Comparison of ENCODE assay signal across 1 cellular context in the genomic region with DNA sequence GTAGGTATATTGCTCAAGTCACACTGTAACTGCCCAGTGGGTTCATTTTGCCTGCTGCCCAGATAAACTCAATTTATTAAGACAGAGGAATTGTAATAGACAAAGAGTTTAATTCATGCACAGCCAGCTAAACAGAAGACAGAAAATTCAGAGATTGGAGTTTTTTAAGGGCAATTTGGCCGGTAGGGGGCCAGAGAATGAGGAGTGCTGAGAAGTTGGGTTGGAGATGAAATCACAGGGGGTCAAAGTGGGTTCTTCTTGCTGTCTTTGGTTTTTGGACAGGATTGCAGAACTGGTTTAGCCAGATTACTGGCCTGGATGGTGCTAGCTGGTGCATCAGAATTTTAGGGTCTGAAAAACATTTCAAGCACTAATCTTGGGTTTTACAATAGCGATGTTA.
TF ChIP-seq lines count a peak whose summit lies in the region.

No MANE protein-coding gene starts in this region.

TF ChIP-seq in HCT116, 20 proteins besides CTCF, POLR2A, EP300 and RAD21 (continued from another document):
- TF ChIP-seq, protein P1, sequence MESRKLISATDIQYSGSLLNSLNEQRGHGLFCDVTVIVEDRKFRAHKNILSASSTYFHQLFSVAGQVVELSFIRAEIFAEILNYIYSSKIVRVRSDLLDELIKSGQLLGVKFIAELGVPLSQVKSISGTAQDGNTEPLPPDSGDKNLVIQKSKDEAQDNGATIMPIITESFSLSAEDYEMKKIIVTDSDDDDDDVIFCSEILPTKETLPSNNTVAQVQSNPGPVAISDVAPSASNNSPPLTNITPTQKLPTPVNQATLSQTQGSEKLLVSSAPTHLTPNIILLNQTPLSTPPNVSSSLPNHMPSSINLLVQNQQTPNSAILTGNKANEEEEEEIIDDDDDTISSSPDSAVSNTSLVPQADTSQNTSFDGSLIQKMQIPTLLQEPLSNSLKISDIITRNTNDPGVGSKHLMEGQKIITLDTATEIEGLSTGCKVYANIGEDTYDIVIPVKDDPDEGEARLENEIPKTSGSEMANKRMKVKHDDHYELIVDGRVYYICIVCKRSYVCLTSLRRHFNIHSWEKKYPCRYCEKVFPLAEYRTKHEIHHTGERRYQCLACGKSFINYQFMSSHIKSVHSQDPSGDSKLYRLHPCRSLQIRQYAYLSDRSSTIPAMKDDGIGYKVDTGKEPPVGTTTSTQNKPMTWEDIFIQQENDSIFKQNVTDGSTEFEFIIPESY (IDR thresholded peaks at IDR 0.05; ENCODE audit: extremely low read depth, insufficient replicate concordance, low read length), result no peak
- TF ChIP-seq, protein P2, sequence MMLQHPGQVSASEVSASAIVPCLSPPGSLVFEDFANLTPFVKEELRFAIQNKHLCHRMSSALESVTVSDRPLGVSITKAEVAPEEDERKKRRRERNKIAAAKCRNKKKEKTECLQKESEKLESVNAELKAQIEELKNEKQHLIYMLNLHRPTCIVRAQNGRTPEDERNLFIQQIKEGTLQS (IDR thresholded peaks at IDR 0.05), result no peak
- no peak for TF ChIP-seq ZFX (IDR thresholded peaks at IDR 0.05)
- no peak for TF ChIP-seq FOSL1 (IDR thresholded peaks at IDR 0.05; ENCODE audit: low read depth)
- no peak for TF ChIP-seq POLR2AphosphoS5 (IDR thresholded peaks at IDR 0.05; ENCODE audit: low read depth, low read length)
